ENCODE assay signal across 8 cellular contexts in genomic region chr5:64286381-64286780, GRCh38.
"Had no signal": no experiment of that assay in that cellular context is flagged by ENCODE, and none has a peak within 500 bp of the region (broad histone marks: within the 10 kb centered on the region; RNA-seq: fewer than 3 reads in every experiment).

No MANE protein-coding gene starts in this region.

- H3K36me3 ChIP-seq: HAP-1 had no signal

- ATAC-seq: GM23338, HCT116 had no signal

- DNase-seq: H7, HFFc6, Kasumi-1, KG1 had no signal

- H3K4me3 ChIP-seq: GM23338, HAP-1 had no signal

- H2AFZ ChIP-seq: GM23338 had no signal

- H3K27ac ChIP-seq: HL-60 had no signal

- H3K4me1 ChIP-seq: HAP-1 had no signal

- H3K4me2 ChIP-seq: GM23338 had no signal

- H3K9me3 ChIP-seq: HAP-1 had no signal
